In the genomic region with DNA sequence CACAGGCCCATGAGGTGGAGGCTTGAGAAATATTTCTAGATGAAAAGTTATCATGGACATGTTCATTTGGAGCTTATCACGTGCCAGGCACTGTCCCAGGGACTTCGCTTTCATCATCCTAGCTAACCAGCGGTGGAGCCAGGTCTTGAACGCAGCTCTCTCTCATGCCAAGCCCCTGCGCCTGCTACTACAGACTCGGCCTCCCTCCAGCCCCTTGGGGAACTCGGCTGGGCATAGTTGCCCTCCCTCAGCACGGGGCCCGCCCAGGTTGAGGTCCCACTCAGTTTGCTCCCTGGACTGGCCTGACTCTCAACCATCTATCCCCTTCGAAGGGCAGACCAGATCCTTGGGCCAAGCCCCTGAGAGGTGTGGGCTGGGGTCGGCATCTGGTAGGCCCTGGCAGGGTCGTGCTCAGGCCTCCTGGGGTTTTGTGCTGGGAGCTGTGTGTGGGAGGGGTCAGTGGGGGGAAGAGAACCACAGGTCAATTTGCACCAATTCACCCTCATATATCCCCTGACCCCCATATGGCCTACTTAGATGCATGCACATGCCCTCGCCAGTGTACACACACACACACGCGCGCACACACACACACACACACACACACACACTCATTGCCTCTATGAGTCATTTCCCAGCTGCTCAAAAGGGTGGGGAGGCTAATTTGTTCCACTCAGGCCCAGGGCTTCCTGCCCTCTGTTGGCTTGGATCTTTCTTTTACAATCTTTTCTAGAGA, we compare ENCODE assay signal across 6 cellular contexts. TPM values are rescaled to one million over a fixed set of nuclear protein-coding genes. Genes with fewer than 3 reads are reported as not detected.
DNase-seq lines count a peak whose midpoint lies in the region; ATAC-seq and FAIRE-seq lines count a peak whose summit lies in the region.

No MANE protein-coding gene starts in this region.

- peak in 63 of 76 experiments; percentile 3 to 79 (median 48) for DNase-seq in HUDEP-2 (lab: John Stamatoyannopoulos, UW; ENCODE audit: unreplicated experiment in 76 of 76)
- peak; percentile 35 for DNase-seq in activated T-helper 1 cell treated with Interleukin-2 at 50 U/mL for 16 hours (ENCODE audit: low read depth)
- peak; percentile 76 for DNase-seq in kidney tubule cell (ENCODE audit: low spot score)
- DNase-seq in frontal cortex (ENCODE audit: low spot score in 2 of 2) = no peak

- ATAC-seq in GM18907 (IDR thresholded peaks at IDR 0.05; ENCODE audit: unreplicated experiment) (no peak), HG02642 (IDR thresholded peaks at IDR 0.05; ENCODE audit: poor library complexity, unreplicated experiment) (no peak)

- no peak for FAIRE-seq in frontal cortex (lab: Jason Lieb, UNC)

RNA-seq across cellular contexts. Expression of a gene that starts 12.1 kb away (rescaled TPM):
- total RNA-seq in frontal cortex = not detected

RNA-seq across cellular contexts. Expression of a gene that starts 13.3 kb away (rescaled TPM):
- 2.0 TPM for total RNA-seq in frontal cortex

RNA-seq across cellular contexts. Expression of a gene that starts 35.6 kb away (rescaled TPM):
- total RNA-seq in frontal cortex = 7.3 TPM

RNA-seq across cellular contexts. Expression of a gene that starts 52.7 kb away (rescaled TPM):
- under 0.01 TPM for total RNA-seq in frontal cortex

Comparison
In these comparisons a context has a peak if more than half of its experiments do, and no peak if none do; other contexts are left out.
1. DNase-seq: peak in HUDEP-2 (63 of 76), activated T-helper 1 cell treated with Interleukin-2 at 50 U/mL for 16 hours (single experiment) and kidney tubule cell (single experiment); none in frontal cortex (0 of 2).